In genomic region chr16:88002211-88002610, GRCh38 we compare ENCODE assay signal across 19 cellular contexts. TPM values are rescaled to one million over a fixed set of nuclear protein-coding genes. Genes with fewer than 3 reads are reported as not detected.
DNase-seq lines count a peak whose midpoint lies in the region; ATAC-seq and TF ChIP-seq lines count a peak whose summit lies in the region.
"Had no signal": no experiment of that assay in that cellular context is flagged by ENCODE, and none has a peak within 500 bp of the region (broad histone marks: within the 10 kb centered on the region; RNA-seq: fewer than 3 reads in every experiment).

No MANE protein-coding gene starts in this region.

- no peak overlapping the region for H3K4me3 ChIP-seq in stomach
- H3K4me3 ChIP-seq: K562, MG63 had no signal

- no peak for DNase-seq in activated T-cell treated with anti-CD3 and anti-CD28 coated beads, Interleukin-2, amount 50 U/mL, for 24 hours
- DNase-seq in activated T-cell treated with anti-CD3 and anti-CD28 coated beads for 4 hours (no peak), WTC11 (ENCODE audit: low spot score) (no peak), memory B cell (ENCODE audit: low spot score in 2 of 2) (no peak), stomach (peak; percentile 13), H4 (ENCODE audit: low spot score) (no peak), globus pallidus (ENCODE audit: low spot score) (no peak)
- DNase-seq: 8988T, C1 segment of cervical spinal cord, MG63, NCI-H1417 treated with DMSO at 0.1 percent for 48 hours, NCI-H187 treated with DMSO at 0.1 percent for 48 hours, NCI-H2107, NCI-H446 treated with DMSO at 0.1 percent for 48 hours, NCI-H526 treated with DMSO at 0.1 percent for 48 hours had no signal

- TF ChIP-seq POLR2A in stomach (IDR thresholded peaks at IDR 0.05) = no peak

- H3K36me3 Mint-ChIP-seq in activated T-cell treated with anti-CD3 and anti-CD28 coated beads, Interleukin-2, amount 50 U/mL, for 24 hours (ENCODE audit: low read depth) = peaks cover 62% of the 10 kb centered on the region
- H3K36me3 Mint-ChIP-seq in WTC11 (peaks cover 42% of the 10 kb centered on the region), memory B cell (peaks cover 11% of the 10 kb centered on the region)

- H3K27me3 ChIP-seq in stomach = no peaks in the 10 kb centered on the region
- H3K27me3 ChIP-seq: MG63 had no signal

- POLR2A ChIA-PET in WTC11 (lab: Charles Lee) = no interaction called here

- H3K4me1 ChIP-seq in stomach = no peaks in the 10 kb centered on the region

- no peak for TF ChIP-seq CTCF in WTC11 (IDR thresholded peaks at IDR 0.05)
- no peak for TF ChIP-seq CTCF in stomach (IDR thresholded peaks at IDR 0.05)

- TF ChIP-seq EP300 in stomach (IDR thresholded peaks at IDR 0.05) = no peak

- peaks cover 5% of the 10 kb centered on the region for H3K4me1 Mint-ChIP-seq in activated T-cell treated with anti-CD3 and anti-CD28 coated beads, Interleukin-2, amount 50 U/mL, for 24 hours (ENCODE audit: low read depth)
- H3K4me1 Mint-ChIP-seq in WTC11 (peaks cover 4% of the 10 kb centered on the region; the same call in 1 of the 2 replicates), memory B cell (peaks cover 18% of the 10 kb centered on the region)

- H3K27ac ChIP-seq in stomach = no peak overlapping the region
- H3K27ac ChIP-seq: HL-60 had no signal

- H3K27ac Mint-ChIP-seq in activated T-cell treated with anti-CD3 and anti-CD28 coated beads, Interleukin-2, amount 50 U/mL, for 24 hours = peak overlapping the region; percentile 45
- H3K27ac Mint-ChIP-seq in WTC11 (peak overlapping the region; percentile 83), memory B cell (peak overlapping the region; percentile 18)

- no peaks in the 10 kb centered on the region for H3K9me3 Mint-ChIP-seq in activated T-cell treated with anti-CD3 and anti-CD28 coated beads, Interleukin-2, amount 50 U/mL, for 24 hours
- H3K9me3 Mint-ChIP-seq in WTC11 (peaks cover 1% of the 10 kb centered on the region), memory B cell (no peaks in the 10 kb centered on the region)

- 92 to 99% (median 97%) methylated on average over 6 of the region's 6 CpGs for WGBS in stomach, 5 donors

- peaks cover 12 to 57% (median 52%) of the 10 kb centered on the region in 4 donors for H3K36me3 ChIP-seq in stomach

- no peak overlapping the region for H3K4me3 Mint-ChIP-seq in activated T-cell treated with anti-CD3 and anti-CD28 coated beads, Interleukin-2, amount 50 U/mL, for 24 hours
- H3K4me3 Mint-ChIP-seq in WTC11 = no peak overlapping the region
- H3K4me3 Mint-ChIP-seq in memory B cell = no peak overlapping the region

- CTCF ChIA-PET in WTC11 (lab: Charles Lee) = no interaction called here

- intact Hi-C loops in stomach (cut with DNase I; ENCODE audit: low total_unique reads) = no loop called here

- ATAC-seq in WTC11 (no peak), memory B cell (ENCODE audit: low read depth) (no peak)
- ATAC-seq: HepG2, K562, Right ventricle myocardium inferior had no signal

- H3K27me3 Mint-ChIP-seq in activated T-cell treated with anti-CD3 and anti-CD28 coated beads, Interleukin-2, amount 50 U/mL, for 24 hours = no peaks in the 10 kb centered on the region
- H3K27me3 Mint-ChIP-seq in WTC11 (ENCODE audit: low read depth) (no peaks in the 10 kb centered on the region), memory B cell (no peaks in the 10 kb centered on the region)

- no peaks in the 10 kb centered on the region for H3K9me3 ChIP-seq in stomach
- H3K9me3 ChIP-seq: MG63 had no signal

TF ChIP-seq in WTC11, 78 proteins besides CTCF, POLR2A, EP300 and RAD21:
- TF ChIP-seq, protein P1, sequence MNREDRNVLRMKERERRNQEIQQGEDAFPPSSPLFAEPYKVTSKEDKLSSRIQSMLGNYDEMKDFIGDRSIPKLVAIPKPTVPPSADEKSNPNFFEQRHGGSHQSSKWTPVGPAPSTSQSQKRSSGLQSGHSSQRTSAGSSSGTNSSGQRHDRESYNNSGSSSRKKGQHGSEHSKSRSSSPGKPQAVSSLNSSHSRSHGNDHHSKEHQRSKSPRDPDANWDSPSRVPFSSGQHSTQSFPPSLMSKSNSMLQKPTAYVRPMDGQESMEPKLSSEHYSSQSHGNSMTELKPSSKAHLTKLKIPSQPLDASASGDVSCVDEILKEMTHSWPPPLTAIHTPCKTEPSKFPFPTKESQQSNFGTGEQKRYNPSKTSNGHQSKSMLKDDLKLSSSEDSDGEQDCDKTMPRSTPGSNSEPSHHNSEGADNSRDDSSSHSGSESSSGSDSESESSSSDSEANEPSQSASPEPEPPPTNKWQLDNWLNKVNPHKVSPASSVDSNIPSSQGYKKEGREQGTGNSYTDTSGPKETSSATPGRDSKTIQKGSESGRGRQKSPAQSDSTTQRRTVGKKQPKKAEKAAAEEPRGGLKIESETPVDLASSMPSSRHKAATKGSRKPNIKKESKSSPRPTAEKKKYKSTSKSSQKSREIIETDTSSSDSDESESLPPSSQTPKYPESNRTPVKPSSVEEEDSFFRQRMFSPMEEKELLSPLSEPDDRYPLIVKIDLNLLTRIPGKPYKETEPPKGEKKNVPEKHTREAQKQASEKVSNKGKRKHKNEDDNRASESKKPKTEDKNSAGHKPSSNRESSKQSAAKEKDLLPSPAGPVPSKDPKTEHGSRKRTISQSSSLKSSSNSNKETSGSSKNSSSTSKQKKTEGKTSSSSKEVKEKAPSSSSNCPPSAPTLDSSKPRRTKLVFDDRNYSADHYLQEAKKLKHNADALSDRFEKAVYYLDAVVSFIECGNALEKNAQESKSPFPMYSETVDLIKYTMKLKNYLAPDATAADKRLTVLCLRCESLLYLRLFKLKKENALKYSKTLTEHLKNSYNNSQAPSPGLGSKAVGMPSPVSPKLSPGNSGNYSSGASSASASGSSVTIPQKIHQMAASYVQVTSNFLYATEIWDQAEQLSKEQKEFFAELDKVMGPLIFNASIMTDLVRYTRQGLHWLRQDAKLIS (CRISPR knock-in tag; IDR thresholded peaks at IDR 0.05; ENCODE audit: borderline replicate concordance) = no peak
- TF ChIP-seq ELF4 (CRISPR knock-in tag; IDR thresholded peaks at IDR 0.05; ENCODE audit: low read depth) (no peak), GTF2I (CRISPR knock-in tag; conservative IDR thresholded peaks at IDR 0.05) (no peak), ATF1 (CRISPR knock-in tag; IDR thresholded peaks at IDR 0.05) (no peak), TEAD4 (CRISPR knock-in tag; IDR thresholded peaks at IDR 0.05) (no peak)

RNA-seq across cellular contexts. Expression of gene BANP, which starts 51.0 kb away (rescaled TPM):
- total RNA-seq in WTC11 (2021) = 29.1 to 34.5 TPM (median 33.3 TPM) in 3 replicates
- total RNA-seq in stomach = 100 to 1,000 TPM in 1 of 5 donors, 10 to 100 TPM in 4; 17.4 to 144 (median 71.2) TPM
- polyA plus RNA-seq in stomach = 10 to 100 TPM in 1 of 3 donors, 1 to 10 TPM in 2; 6.0 to 10.3 (median 7.5) TPM
- total RNA-seq in H4 (2014; rRNA removed; shearing (Covaris generic)) = 14.1 and 15.6 TPM in 2 replicates

Comparison
In these comparisons a context has a peak if more than half of its experiments do, and no peak if none do; other contexts are left out.
1. H3K27ac Mint-ChIP-seq: peak in every context shown above with its lines; median percentile 83 in WTC11; 45 in activated T-cell treated with anti-CD3 and anti-CD28 coated beads, Interleukin-2, amount 50 U/mL, for 24 hours; 18 in memory B cell.